ENCODE assay signal across 37 cellular contexts in the genomic region with DNA sequence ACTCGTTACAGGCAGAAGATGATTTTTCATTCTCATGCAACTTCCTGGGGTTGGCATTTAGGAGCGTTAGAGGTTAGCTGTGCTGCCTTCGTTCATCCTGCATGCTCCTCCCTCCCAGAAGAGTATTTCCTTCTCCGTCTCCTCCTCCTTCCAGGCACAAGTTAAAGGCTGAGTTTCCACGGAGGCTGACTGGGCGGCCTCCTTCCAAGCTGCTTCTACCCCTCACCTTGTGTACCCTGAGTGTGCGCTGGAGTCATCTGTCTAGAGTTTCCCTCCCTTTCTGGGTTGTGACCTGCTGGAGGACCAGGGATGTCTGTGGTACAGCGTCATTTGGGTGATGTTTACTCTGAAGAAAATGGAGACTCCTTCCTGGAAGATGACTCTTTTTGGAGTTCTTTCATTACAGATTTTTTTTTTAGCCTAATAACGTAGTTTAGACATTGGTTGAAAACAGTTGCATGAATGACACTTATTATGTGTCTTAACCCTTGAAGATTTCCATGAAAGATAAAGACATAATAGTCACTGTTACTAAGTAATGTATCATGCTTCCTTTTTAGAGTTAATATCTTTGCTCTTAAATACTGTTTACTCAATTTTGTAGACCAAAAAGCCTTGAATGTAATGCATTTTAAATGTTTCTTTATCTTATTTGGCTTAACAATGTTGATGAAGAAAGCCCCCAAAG.
"Had no signal": no experiment of that assay in that cellular context is flagged by ENCODE, and none has a peak within 500 bp of the region (broad histone marks: within the 10 kb centered on the region; RNA-seq: fewer than 3 reads in every experiment).

No MANE protein-coding gene starts in this region.

- H3K4me3 Mint-ChIP-seq: activated CD4-positive, alpha-beta memory T cell treated with anti-CD3 and anti-CD28 coated beads, Interleukin-2, amount 10 ng/mL, durations not matched to agents 7 days and 5 days; activated CD8-positive, alpha-beta memory T cell treated with anti-CD3 and anti-CD28 coated beads, Interleukin-2, amount 10 ng/mL, durations not matched to agents 7 days and 5 days; activated naive CD8-positive, alpha-beta T cell treated with anti-CD3 and anti-CD28 coated beads for 36 hours; T-cell; T-helper 17 cell; WTC11 had no signal

- H3K36me3 Mint-ChIP-seq: activated CD8-positive, alpha-beta memory T cell treated with anti-CD3 and anti-CD28 coated beads, Interleukin-2, amount 10 ng/mL, durations not matched to agents 7 days and 5 days; activated naive CD8-positive, alpha-beta T cell treated with anti-CD3 and anti-CD28 coated beads for 36 hours; T-cell had no signal

- H3K4me2 ChIP-seq: KMS-11, SK-N-SH had no signal

- H3K4me1 ChIP-seq: Peyer's patch, SJSA1 had no signal

- H3K9ac ChIP-seq: KMS-11, SK-N-SH had no signal

- ATAC-seq: activated CD8-positive, alpha-beta memory T cell treated with anti-CD3 and anti-CD28 coated beads, Interleukin-2, amount 10 ng/mL, durations not matched to agents 7 days and 5 days; PC-3; T-cell; T-helper 17 cell; WTC11 had no signal

- H3K27ac ChIP-seq: brain microvascular endothelial cell, KMS-11, Peyer's patch, SJSA1 had no signal

- H3K4me3 ChIP-seq: Peyer's patch, SJSA1 had no signal

- H3K36me3 ChIP-seq: brain microvascular endothelial cell, Peyer's patch, SJSA1 had no signal

- H3K4me1 Mint-ChIP-seq: activated CD8-positive, alpha-beta memory T cell treated with anti-CD3 and anti-CD28 coated beads, Interleukin-2, amount 10 ng/mL, durations not matched to agents 7 days and 5 days; activated naive CD8-positive, alpha-beta T cell treated with anti-CD3 and anti-CD28 coated beads for 36 hours; T-cell; T-helper 17 cell; WTC11 had no signal

- H3K27ac Mint-ChIP-seq: activated CD4-positive, alpha-beta memory T cell treated with anti-CD3 and anti-CD28 coated beads, Interleukin-2, amount 10 ng/mL, durations not matched to agents 7 days and 5 days; activated CD8-positive, alpha-beta memory T cell treated with anti-CD3 and anti-CD28 coated beads, Interleukin-2, amount 10 ng/mL, durations not matched to agents 7 days and 5 days; activated naive CD8-positive, alpha-beta T cell treated with anti-CD3 and anti-CD28 coated beads for 36 hours; T-cell; T-helper 17 cell; WTC11 had no signal

- DNase-seq: activated CD4-positive, alpha-beta memory T cell treated with anti-CD3 and anti-CD28 coated beads, Interleukin-2, amount 10 ng/mL, durations not matched to agents 7 days and 5 days; activated CD4-positive, alpha-beta T cell treated with anti-CD3 and anti-CD28 coated beads for 1 hour; activated CD4-positive, alpha-beta T cell treated with anti-CD3 and anti-CD28 coated beads for 48 hours; activated CD8-positive, alpha-beta memory T cell treated with anti-CD3 and anti-CD28 coated beads for 24 hours; activated CD8-positive, alpha-beta memory T cell treated with anti-CD3 and anti-CD28 coated beads, Interleukin-2, amount 10 ng/mL, durations not matched to agents 7 days and 5 days; activated CD8-positive, alpha-beta memory T cell treated with anti-CD3 and anti-CD28 coated beads, Interleukin-2, amount 50 U/mL, for 48 hours; activated effector memory CD4-positive, alpha-beta T cell treated with anti-CD3 and anti-CD28 coated beads, Interleukin-2, amount 50 U/mL, for 16 hours; activated naive CD4-positive, alpha-beta T cell; activated naive CD4-positive, alpha-beta T cell treated with anti-CD3 and anti-CD28 coated beads, Interleukin-2, amount 50 U/mL, for 16 hours; activated naive CD8-positive, alpha-beta T cell treated with anti-CD3 and anti-CD28 coated beads for 36 hours; activated T-cell treated with anti-CD3 and anti-CD28 coated beads, Interleukin-2, amount 50 U/mL, for 48 hours; amniotic stem cell; aorta; brain microvascular endothelial cell; central memory CD4-positive, alpha-beta T cell; NCI-H1092 treated with DMSO at 0.1 percent for 48 hours; NCI-H1417; NCI-H146; NCI-H187; NCI-H2029 treated with DMSO at 0.1 percent for 48 hours; NCI-H2107; NCI-H2171; NCI-H510A; NCI-H526; NCI-H774; NK-92 treated with Interleukin-12 subunit alpha and Interleukin-12 subunit beta, amount 100 ng/mL, for 24 hours; PC-3; Peyer's patch; RPMI8226; SHP77 treated with DMSO at 0.1 percent for 48 hours; SK-N-SH; T-cell; T-helper 17 cell; T1000 had no signal

- H3K27me3 Mint-ChIP-seq: activated CD8-positive, alpha-beta memory T cell treated with anti-CD3 and anti-CD28 coated beads, Interleukin-2, amount 10 ng/mL, durations not matched to agents 7 days and 5 days; activated naive CD8-positive, alpha-beta T cell treated with anti-CD3 and anti-CD28 coated beads for 36 hours had no signal

- H3K27me3 ChIP-seq: brain microvascular endothelial cell, Peyer's patch, SJSA1 had no signal

- H3K9me3 ChIP-seq: Peyer's patch, SJSA1, SK-N-SH had no signal
